Comparison of ENCODE assay signal across 12 cellular contexts in genomic region chr1:225378880-225379279, GRCh38. TPM values are rescaled to one million over a fixed set of nuclear protein-coding genes. Genes with fewer than 3 reads are reported as not detected.
DNase-seq lines count a peak whose midpoint lies in the region; ATAC-seq and TF ChIP-seq lines count a peak whose summit lies in the region.
"Had no signal": no experiment of that assay in that cellular context is flagged by ENCODE, and none has a peak within 500 bp of the region (broad histone marks: within the 10 kb centered on the region; RNA-seq: fewer than 3 reads in every experiment).

No MANE protein-coding gene starts in this region.

- intact Hi-C loops in heart right ventricle (cut with DNase I): no loop called here
- intact Hi-C loops in thyroid gland (cut with DNase I): no loop called here

- no peaks in the 10 kb centered on the region for H3K27me3 ChIP-seq in heart right ventricle
- H3K27me3 ChIP-seq in thyroid gland: no peaks in the 10 kb centered on the region
- H3K27me3 ChIP-seq: BLaER1 treated with 17β-estradiol and CSF1 and Interleukin-3, amounts not matched to agents 10 nM and 100 nM had no signal

- no peaks in the 10 kb centered on the region for H3K4me1 ChIP-seq in heart right ventricle
- no peaks in the 10 kb centered on the region for H3K4me1 ChIP-seq in thyroid gland
- H3K4me1 ChIP-seq: BLaER1 treated with 17β-estradiol and CSF1 and Interleukin-3, amounts not matched to agents 10 nM and 100 nM had no signal

- TF ChIP-seq CTCF in RWPE1 (conservative IDR thresholded peaks at IDR 0.05; ENCODE audit: low read depth) (no peak), heart right ventricle (IDR thresholded peaks at IDR 0.05) (no peak), thyroid gland (IDR thresholded peaks at IDR 0.05) (no peak)

- DNase-seq in NCI-H82 (lab: John Stamatoyannopoulos, UW) (peak; percentile 15), NCI-H82 treated with DMSO at 0.1 percent for 48 hours (lab: John Stamatoyannopoulos, UW; ENCODE audit: unreplicated experiment) (no peak), RWPE1 (ENCODE audit: low spot score) (peak; percentile 88), heart right ventricle (peak; percentile 11 to 26), thyroid gland (peak; percentile 15 to 35), NCI-H510A treated with DMSO at 0.1 percent for 48 hours (lab: John Stamatoyannopoulos, UW) (no peak)
- no peak for DNase-seq in activated CD4-positive, alpha-beta T cell treated with anti-CD3 and anti-CD28 coated beads, Interleukin-2, amount 50 U/mL, for 1 hour
- DNase-seq: NK-92 treated with Interleukin-12 subunit alpha and Interleukin-12 subunit beta, amount 100 ng/mL, for 24 hours had no signal

- no peak for TF ChIP-seq POLR2A in thyroid gland (IDR thresholded peaks at IDR 0.05)

- POLR2A ChIA-PET in RWPE1 (lab: Yijun Ruan, JAX; ENCODE audit: low non-redundant PET): interaction anchor here (0.7 kb wide), 1 partner anchor 48 kb away, joined by 4 read pairs; no protein-coding TSS in a partner anchor

- H3K36me3 ChIP-seq in heart right ventricle: no peaks in the 10 kb centered on the region
- no peaks in the 10 kb centered on the region for H3K36me3 ChIP-seq in thyroid gland

- no peak overlapping the region for H3K4me3 ChIP-seq in heart right ventricle
- no peak overlapping the region for H3K4me3 ChIP-seq in thyroid gland (replicated peaks in 1 of 3)
- H3K4me3 ChIP-seq: BLaER1 treated with 17β-estradiol and CSF1 and Interleukin-3, amounts not matched to agents 10 nM and 100 nM had no signal

- CTCF ChIA-PET in RWPE1 (lab: Yijun Ruan, JAX): interaction anchor here (0.6 to 0.7 kb wide), 2 partner anchors 43 to 660 kb away, joined by 3 read pairs; no protein-coding TSS in a partner anchor

- H3K9me3 ChIP-seq in heart right ventricle (no peaks in the 10 kb centered on the region), thyroid gland (no peaks in the 10 kb centered on the region)
- H3K9me3 ChIP-seq: BLaER1 treated with 17β-estradiol and CSF1 and Interleukin-3, amounts not matched to agents 10 nM and 100 nM had no signal

- ATAC-seq in heart right ventricle (peak in 5 of 8 donors; percentile 40 to 93 (median 68)), GM19395 (IDR thresholded peaks at IDR 0.05; ENCODE audit: unreplicated experiment) (no peak)
- ATAC-seq: stimulated activated memory B cell treated with anti-CD40 and anti-IgM and Interleukin-4, amounts not matched to agents 10 μg/mL and 1 μg/mL and 100 μg/mL, for 72 hours had no signal

- WGBS in heart right ventricle, 2 donors: 12 to 23% methylated on average over 10 of the region's 10 CpGs
- WGBS in thyroid gland, 2 donors: 43 to 50% methylated on average over 10 of the region's 10 CpGs

- H3K27ac ChIP-seq in RWPE1: peak overlapping the region; percentile 63
- no peak overlapping the region for H3K27ac ChIP-seq in heart right ventricle
- H3K27ac ChIP-seq in thyroid gland: no peak overlapping the region
- H3K27ac ChIP-seq: BLaER1 treated with 17β-estradiol and CSF1 and Interleukin-3, amounts not matched to agents 10 nM and 100 nM; KMS-11 had no signal

RNA-seq across cellular contexts. Expression of gene LBR, which starts 49.0 kb away (rescaled TPM):
- total RNA-seq in heart right ventricle (10 to 100 TPM in 6 of 10 donors, 1 to 10 TPM in 4; 8.5 to 22.6 (median 11.0) TPM), thyroid gland (10 to 100 TPM; 33.1 to 46.7 (median 36.8) TPM)
- 1 to 10 TPM; 7.6 to 7.7 TPM for polyA plus RNA-seq in heart right ventricle

Comparison
In these comparisons a context has a peak if more than half of its experiments do, and no peak if none do; other contexts are left out.
1. DNase-seq: peak in NCI-H82 (single experiment), RWPE1 (single experiment), heart right ventricle (2 of 2) and thyroid gland (2 of 2); none in NCI-H82 treated with DMSO at 0.1 percent for 48 hours (single experiment), activated CD4-positive, alpha-beta T cell treated with anti-CD3 and anti-CD28 coated beads, Interleukin-2, amount 50 U/mL, for 1 hour (single experiment) and NCI-H510A treated with DMSO at 0.1 percent for 48 hours (single experiment).